ENCODE assay signal across 7 cellular contexts in genomic region chr3:5309602-5310001, GRCh38.
"Had no signal": no experiment of that assay in that cellular context is flagged by ENCODE, and none has a peak within 500 bp of the region (broad histone marks: within the 10 kb centered on the region; RNA-seq: fewer than 3 reads in every experiment).

No MANE protein-coding gene starts in this region.

- H3K4me1 Mint-ChIP-seq: GM23338, H9 had no signal

- H3K4me3 Mint-ChIP-seq: GM23338, H9 had no signal

- ATAC-seq: GM23338 had no signal

- DNase-seq: H9, HCEC 1CT had no signal

- H3K4me2 ChIP-seq: GM23338 had no signal

- FAIRE-seq: H1, H54, HTR-8/SVneo, K562 had no signal

- H2AFZ ChIP-seq: GM23338 had no signal

- H3K9me3 Mint-ChIP-seq: H9 had no signal

- H3K4me3 ChIP-seq: GM23338, K562 had no signal

- H3K27ac Mint-ChIP-seq: GM23338, H9 had no signal
